Comparison of ENCODE assay signal across 11 cellular contexts in the genomic region with DNA sequence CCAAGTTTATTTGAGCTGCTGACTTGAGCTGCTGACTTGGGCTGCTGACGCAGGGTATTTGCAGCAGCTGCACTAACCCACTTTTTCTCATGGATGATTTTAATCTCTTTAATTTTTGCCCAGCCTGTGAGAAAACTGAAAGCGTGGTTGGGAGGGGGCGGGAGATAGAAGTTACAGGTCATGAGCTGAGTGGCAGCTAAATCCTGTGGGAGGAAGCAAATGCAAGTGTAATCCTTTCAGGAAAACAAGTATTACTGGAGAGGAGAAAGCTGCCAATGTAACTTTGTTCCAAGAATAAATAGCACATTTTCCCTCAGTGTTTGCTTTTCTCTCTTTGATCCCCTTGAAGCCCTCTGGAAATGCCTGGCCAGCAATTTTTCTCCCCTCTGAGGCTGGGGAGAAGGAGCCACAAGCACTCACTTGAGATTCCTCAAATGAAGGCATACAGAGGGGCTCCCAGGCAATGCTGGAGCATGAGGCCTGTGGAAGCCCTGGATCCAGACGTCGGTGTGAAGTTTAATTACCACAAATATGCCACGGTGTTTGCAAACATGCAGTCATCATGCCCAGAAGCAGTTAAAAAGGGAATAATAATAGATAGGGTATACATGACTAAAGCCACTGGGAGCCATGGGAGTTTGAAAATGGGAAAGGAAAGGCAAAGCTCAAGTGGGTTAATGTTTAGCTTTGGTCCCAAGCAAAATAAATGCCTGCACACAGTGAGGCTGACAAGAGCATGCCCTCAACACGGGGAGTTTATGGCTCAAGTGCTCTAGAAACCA. TPM values are rescaled to one million over a fixed set of nuclear protein-coding genes. Genes with fewer than 3 reads are reported as not detected.
DNase-seq lines count a peak whose midpoint lies in the region; ATAC-seq and TF ChIP-seq lines count a peak whose summit lies in the region.
"Had no signal": no experiment of that assay in that cellular context is flagged by ENCODE, and none has a peak within 500 bp of the region (broad histone marks: within the 10 kb centered on the region; RNA-seq: fewer than 3 reads in every experiment).

No MANE protein-coding gene starts in this region.

- CTCF ChIA-PET in PC-3 (lab: Charles Lee): interaction anchor here (0.7 kb wide), 1 partner anchor 57 kb away, joined by 3 read pairs; no protein-coding TSS in a partner anchor

- no peaks in the 10 kb centered on the region for H3F3A ChIP-seq in PC-3 (ENCODE audit: low read length, unreplicated experiment)

- H2AFZ ChIP-seq in PC-3 (ENCODE audit: low read length) (no peak overlapping the region), parathyroid adenoma (peak overlapping the region; percentile 64)

- ATAC-seq in PC-3 (no peak), HG03280 (IDR thresholded peaks at IDR 0.05; ENCODE audit: unreplicated experiment) (no peak), GM21825 (IDR thresholded peaks at IDR 0.05; ENCODE audit: unreplicated experiment) (no peak)

- no peaks in the 10 kb centered on the region for H3K9me3 ChIP-seq in PC-3 (ENCODE audit: low read length)
- no peaks in the 10 kb centered on the region for H3K9me3 ChIP-seq in parathyroid adenoma (ENCODE audit: control insufficient read depth, low read length)
- H3K9me3 ChIP-seq: sigmoid colon had no signal

- no TSS peak for BruUV-seq in PC-3 (replicated peaks; lab: Mats Ljungman, UMichigan)

- H3K36me3 ChIP-seq in PC-3 (ENCODE audit: low read depth, low read length): no peaks in the 10 kb centered on the region
- no peaks in the 10 kb centered on the region for H3K36me3 ChIP-seq in parathyroid adenoma (ENCODE audit: control insufficient read depth, insufficient read depth, low read length)
- H3K36me3 ChIP-seq: sigmoid colon had no signal

- H4K20me1 ChIP-seq in PC-3 (ENCODE audit: low read length): no peaks in the 10 kb centered on the region

- H3K79me2 ChIP-seq in PC-3 (ENCODE audit: low read length) (no peaks in the 10 kb centered on the region), parathyroid adenoma (no peaks in the 10 kb centered on the region)

- H3K4me3 ChIP-seq in PC-3 (ENCODE audit: low read length): no peak overlapping the region
- H3K4me3 ChIP-seq in parathyroid adenoma (ENCODE audit: low read depth, low read length): no peak overlapping the region
- H3K4me3 ChIP-seq: sigmoid colon had no signal

- H3K27me3 ChIP-seq in PC-3 (ENCODE audit: low read length): no peaks in the 10 kb centered on the region
- H3K27me3 ChIP-seq in parathyroid adenoma (ENCODE audit: control insufficient read depth, insufficient read depth, low read length): no peaks in the 10 kb centered on the region
- H3K27me3 ChIP-seq: sigmoid colon had no signal

- H3K4me2 ChIP-seq in PC-3 (ENCODE audit: low read length) (0 out of 2 replicates have a peak overlapping the region, but pooled peaks have one; percentile 4), parathyroid adenoma (ENCODE audit: low read length) (no peak overlapping the region)

- H3K9me2 ChIP-seq in PC-3 (replicated peaks; ENCODE audit: low read length): no peaks in the 10 kb centered on the region

- intact Hi-C loops in PC-3 (cut with micrococcal nuclease): no loop called here

- peaks cover 33% of the 10 kb centered on the region for H3K4me1 ChIP-seq in PC-3 (ENCODE audit: insufficient read depth, low read length)
- H3K4me1 ChIP-seq in parathyroid adenoma: peaks cover 16% of the 10 kb centered on the region
- H3K4me1 ChIP-seq: sigmoid colon had no signal

- TF ChIP-seq CTCF in PC-3 (conservative IDR thresholded peaks at IDR 0.05; ENCODE audit: low read depth, low read length) (no peak), parathyroid adenoma (IDR thresholded peaks at IDR 0.05) (no peak)

- POLR2A ChIA-PET in PC-3 (lab: Charles Lee; ENCODE audit: unreplicated experiment): interaction anchor here (0.6 kb wide), 1 partner anchor 1249 kb away, joined by 3 read pairs; no protein-coding TSS in a partner anchor

- no peak overlapping the region for H3K27ac ChIP-seq in PC-3 (ENCODE audit: low read length)
- peak overlapping the region; percentile 46 for H3K27ac ChIP-seq in parathyroid adenoma
- H3K27ac ChIP-seq: sigmoid colon had no signal

- peak; percentile 36 for DNase-seq in D341Med (ENCODE audit: low spot score)
- DNase-seq in PC-3: peak; percentile 9
- DNase-seq in glomerular visceral epithelial cell (ENCODE audit: extremely low spot score): peak; percentile 88
- DNase-seq in stimulated activated CD4-positive, alpha-beta T cell treated with anti-CD3 and anti-CD28 coated beads, Interleukin-4, amount 100 ng/mL, for 1 hour: no peak
- no peak for DNase-seq in activated CD8-positive, alpha-beta memory T cell treated with anti-CD3 and anti-CD28 coated beads, Interleukin-2, amount 50 U/mL, for 48 hours
- DNase-seq: central memory CD4-positive, alpha-beta T cell; NCI-H187 treated with DMSO at 0.1 percent for 48 hours; sigmoid colon had no signal

- H3K9ac ChIP-seq in PC-3 (ENCODE audit: low read length) (no peak overlapping the region), parathyroid adenoma (no peak overlapping the region)

RNA-seq across cellular contexts. Expression of gene EVA1A, which starts 10.4 kb away (rescaled TPM):
- total RNA-seq in PC-3 (2014; rRNA removed): 48.9 and 70.8 TPM in 2 replicates

Comparison
In these comparisons a context has a peak if more than half of its experiments do, and no peak if none do; other contexts are left out.
1. DNase-seq: peak in D341Med (single experiment), PC-3 (single experiment) and glomerular visceral epithelial cell (single experiment); none in stimulated activated CD4-positive, alpha-beta T cell treated with anti-CD3 and anti-CD28 coated beads, Interleukin-4, amount 100 ng/mL, for 1 hour (single experiment) and activated CD8-positive, alpha-beta memory T cell treated with anti-CD3 and anti-CD28 coated beads, Interleukin-2, amount 50 U/mL, for 48 hours (single experiment).